23 cellular contexts compared by ENCODE assay signal in the genomic region with DNA sequence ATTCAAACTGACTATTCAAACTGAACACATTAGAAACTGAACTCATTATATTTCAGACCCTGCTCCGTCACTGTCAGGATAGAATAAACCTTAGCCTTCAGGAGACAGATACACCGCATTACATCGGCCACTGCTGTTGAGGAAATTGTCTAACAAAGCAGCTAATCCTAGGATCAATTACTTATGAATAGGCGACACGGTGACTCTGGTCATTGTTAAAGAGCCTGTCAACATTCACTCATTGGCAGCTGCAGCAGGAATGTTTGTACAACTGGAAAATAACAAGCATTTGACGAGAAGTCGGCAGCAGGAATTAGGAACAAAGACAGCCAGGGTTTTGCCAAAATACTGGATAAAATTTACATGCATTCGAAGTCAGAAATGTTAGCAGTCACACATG.
DNase-seq lines count a peak whose midpoint lies in the region; ATAC-seq and TF ChIP-seq lines count a peak whose summit lies in the region.
"Had no signal": no experiment of that assay in that cellular context is flagged by ENCODE, and none has a peak within 500 bp of the region (broad histone marks: within the 10 kb centered on the region; RNA-seq: fewer than 3 reads in every experiment).

No MANE protein-coding gene starts in this region.

- peaks cover 10% of the 10 kb centered on the region for H3K4me1 Mint-ChIP-seq in neural progenitor cell
- H3K4me1 Mint-ChIP-seq in T-helper 2 cell treated with Interferon-gamma antibody and Interleukin-4, amounts not matched to agents 5 μg/mL and 100 μg/mL, for 36 hours (ENCODE audit: low read depth): no peaks in the 10 kb centered on the region
- H3K4me1 Mint-ChIP-seq: naive thymus-derived CD8-positive, alpha-beta T cell had no signal

- H3K9me3 ChIP-seq in HUES48 (ENCODE audit: control insufficient read depth, insufficient read depth, low read length) (no peaks in the 10 kb centered on the region), SJCRH30 (replicated peaks) (no peaks in the 10 kb centered on the region; the same call in 1 of the 2 replicates), neural progenitor cell (ENCODE audit: low read depth) (no peaks in the 10 kb centered on the region)
- H3K9me3 ChIP-seq: ascending aorta, heart right ventricle had no signal

- peak; percentile 75 for DNase-seq in NCI-H2081 treated with DMSO at 0.1 percent for 48 hours (lab: John Stamatoyannopoulos, UW)
- DNase-seq in SJCRH30: peak; percentile 47 to 71
- peak; percentile 86 for DNase-seq in neural progenitor cell (ENCODE audit: low spot score)
- DNase-seq in putamen (ENCODE audit: low spot score): no peak
- DNase-seq in hypothalamus (lab: John Stamatoyannopoulos, UW): no peak
- no peak for DNase-seq in T-helper 2 cell treated with Interferon-gamma antibody and Interleukin-4, amounts not matched to agents 5 μg/mL and 100 μg/mL, for 36 hours (ENCODE audit: low spot score)
- DNase-seq: activated CD4-positive, alpha-beta memory T cell treated with anti-CD3 and anti-CD28 coated beads for 36 hours; activated naive CD4-positive, alpha-beta T cell treated with anti-CD3 and anti-CD28 coated beads, Interleukin-2, amount 50 U/mL, for 16 hours; activated T-cell treated with anti-CD3 and anti-CD28 coated beads, Interleukin-2, amount 50 U/mL, for 1 hour; AML-193; heart right ventricle; HFFc6; kidney; naive thymus-derived CD8-positive, alpha-beta T cell; NCI-H1436; posterior cingulate gyrus; RPMI8226; stimulated activated CD8-positive, alpha-beta memory T cell treated with anti-CD3 and anti-CD28 coated beads, Interleukin-4, amount 100 ng/mL, for 48 hours; substantia nigra had no signal

- no peak overlapping the region for H3K27ac Mint-ChIP-seq in neural progenitor cell
- H3K27ac Mint-ChIP-seq in T-helper 2 cell treated with Interferon-gamma antibody and Interleukin-4, amounts not matched to agents 5 μg/mL and 100 μg/mL, for 36 hours: no peak overlapping the region
- H3K27ac Mint-ChIP-seq: activated CD4-positive, alpha-beta memory T cell treated with anti-CD3 and anti-CD28 coated beads for 36 hours; HFFc6 had no signal

- no peaks in the 10 kb centered on the region for H3K36me3 Mint-ChIP-seq in neural progenitor cell
- no peaks in the 10 kb centered on the region for H3K36me3 Mint-ChIP-seq in T-helper 2 cell treated with Interferon-gamma antibody and Interleukin-4, amounts not matched to agents 5 μg/mL and 100 μg/mL, for 36 hours (ENCODE audit: low read depth)
- H3K36me3 Mint-ChIP-seq: activated CD4-positive, alpha-beta memory T cell treated with anti-CD3 and anti-CD28 coated beads for 36 hours; naive thymus-derived CD8-positive, alpha-beta T cell had no signal

- H3K4me3 Mint-ChIP-seq in neural progenitor cell: no peak overlapping the region
- H3K4me3 Mint-ChIP-seq in T-helper 2 cell treated with Interferon-gamma antibody and Interleukin-4, amounts not matched to agents 5 μg/mL and 100 μg/mL, for 36 hours: no peak overlapping the region
- H3K4me3 Mint-ChIP-seq: activated CD4-positive, alpha-beta memory T cell treated with anti-CD3 and anti-CD28 coated beads for 36 hours; HFFc6; naive thymus-derived CD8-positive, alpha-beta T cell had no signal

- H3F3A ChIP-seq in neural progenitor cell (ENCODE audit: low read depth): no peaks in the 10 kb centered on the region

- no peak overlapping the region for H3K9ac ChIP-seq in HUES48 (ENCODE audit: low read depth, low read length)
- H3K9ac ChIP-seq in neural progenitor cell: no peak overlapping the region

- H3K4me2 ChIP-seq in neural progenitor cell: peak overlapping the region; percentile 48

- H3K36me3 ChIP-seq in HUES48 (ENCODE audit: control insufficient read depth, insufficient read depth, low read length) (no peaks in the 10 kb centered on the region), SJCRH30 (no peaks in the 10 kb centered on the region), neural progenitor cell (no peaks in the 10 kb centered on the region)
- H3K36me3 ChIP-seq: ascending aorta, heart right ventricle had no signal

- H3K27ac ChIP-seq in HUES48 (ENCODE audit: low read depth, low read length): peak overlapping the region; percentile 7
- peak overlapping the region; percentile 12; the same call in 1 of the 2 replicates for H3K27ac ChIP-seq in SJCRH30
- no peak overlapping the region for H3K27ac ChIP-seq in neural progenitor cell
- H3K27ac ChIP-seq: ascending aorta, heart right ventricle, skin epidermis had no signal

- no peak for ATAC-seq in GM21528 (IDR thresholded peaks at IDR 0.05; ENCODE audit: low FRiP score, unreplicated experiment)
- ATAC-seq: heart right ventricle; naive thymus-derived CD8-positive, alpha-beta T cell had no signal

- H2AFZ ChIP-seq in neural progenitor cell (replicated peaks): no peak overlapping the region

- no peaks in the 10 kb centered on the region for H3K27me3 Mint-ChIP-seq in neural progenitor cell (ENCODE audit: insufficient read depth, low read depth)
- H3K27me3 Mint-ChIP-seq in T-helper 2 cell treated with Interferon-gamma antibody and Interleukin-4, amounts not matched to agents 5 μg/mL and 100 μg/mL, for 36 hours (ENCODE audit: low read depth): peaks cover 2% of the 10 kb centered on the region
- H3K27me3 Mint-ChIP-seq: activated CD4-positive, alpha-beta memory T cell treated with anti-CD3 and anti-CD28 coated beads for 36 hours; naive thymus-derived CD8-positive, alpha-beta T cell had no signal

- H3K4me1 ChIP-seq in HUES48 (ENCODE audit: control insufficient read depth, insufficient read depth, low read length) (peaks cover 12% of the 10 kb centered on the region), SJCRH30 (peaks cover 12% of the 10 kb centered on the region), neural progenitor cell (peaks cover 9% of the 10 kb centered on the region)
- H3K4me1 ChIP-seq: ascending aorta, heart right ventricle had no signal

- H3K9me3 Mint-ChIP-seq in neural progenitor cell: no peaks in the 10 kb centered on the region
- no peaks in the 10 kb centered on the region for H3K9me3 Mint-ChIP-seq in T-helper 2 cell treated with Interferon-gamma antibody and Interleukin-4, amounts not matched to agents 5 μg/mL and 100 μg/mL, for 36 hours
- H3K9me3 Mint-ChIP-seq: activated CD4-positive, alpha-beta memory T cell treated with anti-CD3 and anti-CD28 coated beads for 36 hours; HFFc6; naive thymus-derived CD8-positive, alpha-beta T cell had no signal

- TF ChIP-seq CTCF in neural progenitor cell (IDR thresholded peaks at IDR 0.05): no peak

- H3K4me3 ChIP-seq in HUES48 (ENCODE audit: low read depth, low read length): no peak overlapping the region
- H3K4me3 ChIP-seq in SJCRH30: peak overlapping the region; percentile 25
- no peak overlapping the region for H3K4me3 ChIP-seq in neural progenitor cell
- H3K4me3 ChIP-seq: ascending aorta, heart right ventricle, skin epidermis had no signal

- no peaks in the 10 kb centered on the region for H3K27me3 ChIP-seq in HUES48 (ENCODE audit: control insufficient read depth, insufficient read depth, low read length)
- no peaks in the 10 kb centered on the region for H3K27me3 ChIP-seq in SJCRH30
- peaks cover 47% of the 10 kb centered on the region for H3K27me3 ChIP-seq in neural progenitor cell
- H3K27me3 ChIP-seq: ascending aorta, heart right ventricle had no signal

- no peaks in the 10 kb centered on the region for H3K79me2 ChIP-seq in neural progenitor cell (ENCODE audit: low read depth)

- H4K20me1 ChIP-seq in neural progenitor cell (ENCODE audit: low read depth): peaks cover 13% of the 10 kb centered on the region

Comparison
In these comparisons a context has a peak if more than half of its experiments do, and no peak if none do; other contexts are left out.
1. DNase-seq: peak in NCI-H2081 treated with DMSO at 0.1 percent for 48 hours (single experiment), SJCRH30 (2 of 2) and neural progenitor cell (single experiment); none in putamen (single experiment), hypothalamus (0 of 51) and T-helper 2 cell treated with Interferon-gamma antibody and Interleukin-4, amounts not matched to agents 5 μg/mL and 100 μg/mL, for 36 hours (single experiment).